Comparison of ENCODE assay signal across 19 cellular contexts in genomic region chr18:5107990-5108389, GRCh38.
DNase-seq lines count a peak whose midpoint lies in the region; ATAC-seq and TF ChIP-seq lines count a peak whose summit lies in the region.
"Had no signal": no experiment of that assay in that cellular context is flagged by ENCODE, and none has a peak within 500 bp of the region (broad histone marks: within the 10 kb centered on the region; RNA-seq: fewer than 3 reads in every experiment).

No MANE protein-coding gene starts in this region.

- H3K79me2 ChIP-seq in SK-N-SH (ENCODE audit: insufficient read depth) = no peaks in the 10 kb centered on the region

- H3K36me3 Mint-ChIP-seq in endothelial cell (ENCODE audit: low read depth, unreplicated experiment) = no peaks in the 10 kb centered on the region
- no peaks in the 10 kb centered on the region for H3K36me3 Mint-ChIP-seq in Calu3 (ENCODE audit: insufficient read depth, unreplicated experiment)

- H2AFZ ChIP-seq in SK-N-SH (ENCODE audit: low read depth) = no peak overlapping the region

- TF ChIP-seq RAD21 in SK-N-SH (IDR thresholded peaks at IDR 0.05; ENCODE audit: low read length) = no peak

- H3K27me3 ChIP-seq in SK-N-SH (ENCODE audit: insufficient read depth) (no peaks in the 10 kb centered on the region), upper lobe of left lung (no peaks in the 10 kb centered on the region), tibial nerve (no peaks in the 10 kb centered on the region)

- ATAC-seq in SK-N-SH treated with all-trans-retinoic acid at 6 μM for 48 hours = no peak
- ATAC-seq in upper lobe of left lung (ENCODE audit: low FRiP score in 2 of 2) = no peak
- ATAC-seq: Panc1 had no signal

- POLR2A ChIA-PET in SK-N-SH (lab: Yijun Ruan, JAX) = no interaction called here

- H3K9me3 Mint-ChIP-seq in endothelial cell (ENCODE audit: unreplicated experiment) (no peaks in the 10 kb centered on the region), Calu3 (ENCODE audit: low read depth, unreplicated experiment) (peaks cover 3% of the 10 kb centered on the region)

- no peak overlapping the region for H3K27ac ChIP-seq in SK-N-SH (ENCODE audit: low read depth in 2 of 2, low read length in 1 of 2)
- no peak overlapping the region for H3K27ac ChIP-seq in upper lobe of left lung
- H3K27ac ChIP-seq in tibial nerve = no peak overlapping the region
- H3K27ac ChIP-seq: C4-2B had no signal

- H3K4me1 Mint-ChIP-seq in endothelial cell (ENCODE audit: unreplicated experiment) (no peaks in the 10 kb centered on the region), Calu3 (ENCODE audit: low read depth, unreplicated experiment) (no peaks in the 10 kb centered on the region)

- H3K4me3 Mint-ChIP-seq in endothelial cell (ENCODE audit: unreplicated experiment) (no peak overlapping the region), Calu3 (ENCODE audit: low read depth, unreplicated experiment) (no peak overlapping the region)
- H3K4me3 Mint-ChIP-seq: H9 had no signal

- CTCF ChIA-PET in SK-N-SH (lab: Yijun Ruan, JAX) (interaction anchor here (1.5 kb wide), 1 partner anchor 35 kb away, joined by 3 read pairs; no protein-coding TSS in a partner anchor), Calu3 (lab: Charles Lee) (no interaction called here)

- H3K9me2 ChIP-seq in SK-N-SH = no peaks in the 10 kb centered on the region

- H3K27me3 Mint-ChIP-seq in endothelial cell (ENCODE audit: unreplicated experiment) = peaks cover 3% of the 10 kb centered on the region
- no peaks in the 10 kb centered on the region for H3K27me3 Mint-ChIP-seq in Calu3 (ENCODE audit: unreplicated experiment)

- H3K36me3 ChIP-seq in SK-N-SH (replicated peaks in 1 of 2; ENCODE audit: control insufficient read depth in 1 of 2, insufficient read depth in 2 of 2, low read length in 1 of 2) = no peaks in the 10 kb centered on the region
- H3K36me3 ChIP-seq in upper lobe of left lung = no peaks in the 10 kb centered on the region
- H3K36me3 ChIP-seq in tibial nerve = no peaks in the 10 kb centered on the region

- no peak overlapping the region for H3K27ac Mint-ChIP-seq in endothelial cell (ENCODE audit: unreplicated experiment)
- H3K27ac Mint-ChIP-seq in Calu3 (ENCODE audit: unreplicated experiment) = no peak overlapping the region
- H3K27ac Mint-ChIP-seq: H9 had no signal

- H3F3A ChIP-seq in SK-N-SH (replicated peaks; ENCODE audit: insufficient read depth) = no peaks in the 10 kb centered on the region

- no peak for TF ChIP-seq CTCF in SK-N-SH (IDR thresholded peaks at IDR 0.05)
- TF ChIP-seq CTCF in endothelial cell (IDR thresholded peaks at IDR 0.05; ENCODE audit: unreplicated experiment) = no peak
- TF ChIP-seq CTCF in upper lobe of left lung (IDR thresholded peaks at IDR 0.05) = no peak
- TF ChIP-seq CTCF in Calu3 (IDR thresholded peaks at IDR 0.05; ENCODE audit: unreplicated experiment) = no peak
- no peak for TF ChIP-seq CTCF in tibial nerve (IDR thresholded peaks at IDR 0.05)

- no peak for TF ChIP-seq EP300 in SK-N-SH (IDR thresholded peaks at IDR 0.05; ENCODE audit: borderline replicate concordance in 1 of 2, low read depth in 1 of 2, low read length in 1 of 2)
- TF ChIP-seq EP300 in upper lobe of left lung (IDR thresholded peaks at IDR 0.05) = no peak
- TF ChIP-seq EP300 in tibial nerve (IDR thresholded peaks at IDR 0.05) = no peak

- H3K4me3 ChIP-seq in SK-N-SH (ENCODE audit: low read depth in 2 of 2, low read length in 1 of 2) (no peak overlapping the region), upper lobe of left lung (no peak overlapping the region), tibial nerve (no peak overlapping the region)

- no peak overlapping the region for H3K4me2 ChIP-seq in SK-N-SH

- H3K4me1 ChIP-seq in SK-N-SH (ENCODE audit: control insufficient read depth in 1 of 2, insufficient read depth in 2 of 2, low read depth in 1 of 2, low read length in 1 of 2) (no peaks in the 10 kb centered on the region), upper lobe of left lung (no peaks in the 10 kb centered on the region), tibial nerve (no peaks in the 10 kb centered on the region)

- DNase-seq in SK-N-SH (no peak), OCI-M1 (lab: John Stamatoyannopoulos, UW) (peak; percentile 3), endothelial cell (ENCODE audit: low spot score) (peak; percentile 19), upper lobe of left lung (no peak), Calu3 (no peak), tibial nerve (ENCODE audit: low spot score in 2 of 2) (no peak), germinal center (ENCODE audit: low spot score) (no peak)
- DNase-seq: 8988T, COR-L47, DMS79, H9, NCI-H1048, NCI-H146, NCI-H226, NCI-H526 treated with DMSO at 0.1 percent for 48 hours, SHP77 had no signal

- no TSS peak for BruUV-seq in Calu3 (replicated peaks; lab: Mats Ljungman, UMichigan)

- TF ChIP-seq POLR2A in upper lobe of left lung (IDR thresholded peaks at IDR 0.05) (no peak), tibial nerve (IDR thresholded peaks at IDR 0.05) (no peak)

- H3K9me3 ChIP-seq in SK-N-SH (no peaks in the 10 kb centered on the region), upper lobe of left lung (no peaks in the 10 kb centered on the region), tibial nerve (no peaks in the 10 kb centered on the region)

- intact Hi-C loops in Calu3 (cut with micrococcal nuclease; ENCODE audit: unreplicated experiment) = no loop called here

- H3K9ac ChIP-seq in SK-N-SH = no peak overlapping the region

- no peaks in the 10 kb centered on the region for H4K20me1 ChIP-seq in SK-N-SH (ENCODE audit: insufficient read depth)

- WGBS in SK-N-SH (ENCODE audit: low lambda C conversion rate) = 0% methylated on average over 2 of the region's 2 CpGs
- 17 to 18% methylated on average over 2 of the region's 2 CpGs for WGBS in upper lobe of left lung, 2 donors
- 4 to 6% methylated on average over 2 of the region's 2 CpGs for WGBS in tibial nerve, 2 donors

TF ChIP-seq in SK-N-SH, 30 proteins besides CTCF, POLR2A, EP300 and RAD21 (continues in another document):
- no peak for TF ChIP-seq USF1 (IDR thresholded peaks at IDR 0.05; ENCODE audit: borderline replicate concordance, low read depth)

TF ChIP-seq in SK-N-SH treated with all-trans-retinoic acid at 6 μM for 48 hours, 23 proteins besides CTCF, POLR2A, EP300 and RAD21 (continues in another document):
- TF ChIP-seq PATZ1 (CRISPR knock-in tag; IDR thresholded peaks at IDR 0.05; ENCODE audit: borderline replicate concordance) = no peak
- no peak for TF ChIP-seq CREB5 (CRISPR knock-in tag; IDR thresholded peaks at IDR 0.05; ENCODE audit: low read depth)
- TF ChIP-seq BACH2 (CRISPR knock-in tag; IDR thresholded peaks at IDR 0.05; ENCODE audit: borderline replicate concordance) = no peak
- TF ChIP-seq RARB (CRISPR knock-in tag; IDR thresholded peaks at IDR 0.05) = no peak
- TF ChIP-seq ZNF70 (CRISPR knock-in tag; IDR thresholded peaks at IDR 0.05) = no peak
- no peak for TF ChIP-seq POU6F1 (CRISPR knock-in tag; IDR thresholded peaks at IDR 0.05; ENCODE audit: borderline replicate concordance, low read depth)
- TF ChIP-seq ESRRG (CRISPR knock-in tag; IDR thresholded peaks at IDR 0.05) = no peak
- TF ChIP-seq CSDC2 (CRISPR knock-in tag; IDR thresholded peaks at IDR 0.05) = no peak
- no peak for TF ChIP-seq TOX (CRISPR knock-in tag; IDR thresholded peaks at IDR 0.05; ENCODE audit: borderline replicate concordance)
- TF ChIP-seq ZNF565 (CRISPR knock-in tag; conservative IDR thresholded peaks at IDR 0.05; ENCODE audit: low read depth) = no peak
- TF ChIP-seq ARNTL (CRISPR knock-in tag; IDR thresholded peaks at IDR 0.05; ENCODE audit: borderline replicate concordance, low read depth) = no peak
- TF ChIP-seq SNAI2 (CRISPR knock-in tag; IDR thresholded peaks at IDR 0.05) = no peak
- no peak for TF ChIP-seq ZNF8 (CRISPR knock-in tag; IDR thresholded peaks at IDR 0.05)
- no peak for TF ChIP-seq ZFP3 (CRISPR knock-in tag; IDR thresholded peaks at IDR 0.05)
- no peak for TF ChIP-seq ZFP30 (CRISPR knock-in tag; IDR thresholded peaks at IDR 0.05)
- TF ChIP-seq ISL1 (CRISPR knock-in tag; IDR thresholded peaks at IDR 0.05) = no peak

Comparison
In these comparisons a context has a peak if more than half of its experiments do, and no peak if none do; other contexts are left out.
1. DNase-seq: peak in OCI-M1 (single experiment) and endothelial cell (single experiment); none in SK-N-SH (single experiment), upper lobe of left lung (0 of 2), Calu3 (single experiment), tibial nerve (0 of 2) and germinal center (single experiment).